In genomic region chr3:155854147-155854940, GRCh38 we compare ENCODE assay signal across 1 cellular context.
TF ChIP-seq lines count a peak whose summit lies in the region.

TSS of gene SLC33A1 (minus strand) at chr3:155854427. CDS start at chr3:155853997, 430 bp downstream.

TF ChIP-seq in HepG2, 621 proteins besides CTCF, POLR2A, EP300 and RAD21 (continued from another document and continues in another):
- TF ChIP-seq, protein P1, sequence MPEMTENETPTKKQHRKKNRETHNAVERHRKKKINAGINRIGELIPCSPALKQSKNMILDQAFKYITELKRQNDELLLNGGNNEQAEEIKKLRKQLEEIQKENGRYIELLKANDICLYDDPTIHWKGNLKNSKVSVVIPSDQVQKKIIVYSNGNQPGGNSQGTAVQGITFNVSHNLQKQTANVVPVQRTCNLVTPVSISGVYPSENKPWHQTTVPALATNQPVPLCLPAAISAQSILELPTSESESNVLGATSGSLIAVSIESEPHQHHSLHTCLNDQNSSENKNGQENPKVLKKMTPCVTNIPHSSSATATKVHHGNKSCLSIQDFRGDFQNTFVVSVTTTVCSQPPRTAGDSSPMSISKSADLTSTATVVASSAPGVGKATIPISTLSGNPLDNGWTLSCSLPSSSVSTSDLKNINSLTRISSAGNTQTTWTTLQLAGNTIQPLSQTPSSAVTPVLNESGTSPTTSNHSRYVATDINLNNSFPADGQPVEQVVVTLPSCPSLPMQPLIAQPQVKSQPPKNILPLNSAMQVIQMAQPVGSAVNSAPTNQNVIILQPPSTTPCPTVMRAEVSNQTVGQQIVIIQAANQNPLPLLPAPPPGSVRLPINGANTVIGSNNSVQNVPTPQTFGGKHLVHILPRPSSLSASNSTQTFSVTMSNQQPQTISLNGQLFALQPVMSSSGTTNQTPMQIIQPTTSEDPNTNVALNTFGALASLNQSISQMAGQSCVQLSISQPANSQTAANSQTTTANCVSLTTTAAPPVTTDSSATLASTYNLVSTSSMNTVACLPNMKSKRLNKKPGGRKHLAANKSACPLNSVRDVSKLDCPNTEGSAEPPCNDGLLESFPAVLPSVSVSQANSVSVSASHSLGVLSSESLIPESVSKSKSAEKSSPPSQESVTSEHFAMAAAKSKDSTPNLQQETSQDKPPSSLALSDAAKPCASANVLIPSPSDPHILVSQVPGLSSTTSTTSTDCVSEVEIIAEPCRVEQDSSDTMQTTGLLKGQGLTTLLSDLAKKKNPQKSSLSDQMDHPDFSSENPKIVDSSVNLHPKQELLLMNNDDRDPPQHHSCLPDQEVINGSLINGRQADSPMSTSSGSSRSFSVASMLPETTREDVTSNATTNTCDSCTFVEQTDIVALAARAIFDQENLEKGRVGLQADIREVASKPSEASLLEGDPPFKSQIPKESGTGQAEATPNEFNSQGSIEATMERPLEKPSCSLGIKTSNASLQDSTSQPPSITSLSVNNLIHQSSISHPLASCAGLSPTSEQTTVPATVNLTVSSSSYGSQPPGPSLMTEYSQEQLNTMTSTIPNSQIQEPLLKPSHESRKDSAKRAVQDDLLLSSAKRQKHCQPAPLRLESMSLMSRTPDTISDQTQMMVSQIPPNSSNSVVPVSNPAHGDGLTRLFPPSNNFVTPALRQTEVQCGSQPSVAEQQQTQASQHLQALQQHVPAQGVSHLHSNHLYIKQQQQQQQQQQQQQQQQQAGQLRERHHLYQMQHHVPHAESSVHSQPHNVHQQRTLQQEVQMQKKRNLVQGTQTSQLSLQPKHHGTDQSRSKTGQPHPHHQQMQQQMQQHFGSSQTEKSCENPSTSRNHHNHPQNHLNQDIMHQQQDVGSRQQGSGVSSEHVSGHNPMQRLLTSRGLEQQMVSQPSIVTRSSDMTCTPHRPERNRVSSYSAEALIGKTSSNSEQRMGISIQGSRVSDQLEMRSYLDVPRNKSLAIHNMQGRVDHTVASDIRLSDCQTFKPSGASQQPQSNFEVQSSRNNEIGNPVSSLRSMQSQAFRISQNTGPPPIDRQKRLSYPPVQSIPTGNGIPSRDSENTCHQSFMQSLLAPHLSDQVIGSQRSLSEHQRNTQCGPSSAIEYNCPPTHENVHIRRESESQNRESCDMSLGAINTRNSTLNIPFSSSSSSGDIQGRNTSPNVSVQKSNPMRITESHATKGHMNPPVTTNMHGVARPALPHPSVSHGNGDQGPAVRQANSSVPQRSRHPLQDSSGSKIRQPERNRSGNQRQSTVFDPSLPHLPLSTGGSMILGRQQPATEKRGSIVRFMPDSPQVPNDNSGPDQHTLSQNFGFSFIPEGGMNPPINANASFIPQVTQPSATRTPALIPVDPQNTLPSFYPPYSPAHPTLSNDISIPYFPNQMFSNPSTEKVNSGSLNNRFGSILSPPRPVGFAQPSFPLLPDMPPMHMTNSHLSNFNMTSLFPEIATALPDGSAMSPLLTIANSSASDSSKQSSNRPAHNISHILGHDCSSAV (CRISPR knock-in tag; IDR thresholded peaks at IDR 0.05; ENCODE audit: borderline replicate concordance), result peak; percentile 67; the same call in 1 of the 2 replicates
- TF ChIP-seq, protein P2, sequence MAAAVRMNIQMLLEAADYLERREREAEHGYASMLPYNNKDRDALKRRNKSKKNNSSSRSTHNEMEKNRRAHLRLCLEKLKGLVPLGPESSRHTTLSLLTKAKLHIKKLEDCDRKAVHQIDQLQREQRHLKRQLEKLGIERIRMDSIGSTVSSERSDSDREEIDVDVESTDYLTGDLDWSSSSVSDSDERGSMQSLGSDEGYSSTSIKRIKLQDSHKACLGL (CRISPR knock-in tag; IDR thresholded peaks at IDR 0.05), result peak; percentile 60; the same call in 1 of the 2 replicates
- TF ChIP-seq MYC (CRISPR knock-in tag; IDR thresholded peaks at IDR 0.05; ENCODE audit: borderline replicate concordance), result peak; percentile 92; the same call in 1 of the 2 replicates
- peak; percentile 81; the same call in 1 of the 2 replicates for TF ChIP-seq TOPORS (CRISPR knock-in tag; IDR thresholded peaks at IDR 0.05)
- TF ChIP-seq ZNF446 (CRISPR knock-in tag; IDR thresholded peaks at IDR 0.05), result no peak; the same call in 1 of the 2 replicates
- TF ChIP-seq ZNF781 (CRISPR knock-in tag; IDR thresholded peaks at IDR 0.05; ENCODE audit: borderline replicate concordance, not compliant biosample characterization), result no peak
- peak; percentile 66 for TF ChIP-seq RARA (CRISPR knock-in tag; IDR thresholded peaks at IDR 0.05)
- peak; percentile 99 for TF ChIP-seq YEATS2 (CRISPR knock-in tag; IDR thresholded peaks at IDR 0.05; ENCODE audit: borderline replicate concordance)
- TF ChIP-seq RFX3 (CRISPR knock-in tag; IDR thresholded peaks at IDR 0.05), result no peak; the same call in 1 of the 2 replicates
- peak; percentile 98 for TF ChIP-seq ZSCAN9 (CRISPR knock-in tag; IDR thresholded peaks at IDR 0.05; ENCODE audit: borderline replicate concordance)
- peak; percentile 87 for TF ChIP-seq GTF2F1 (IDR thresholded peaks at IDR 0.05; ENCODE audit: low read length)
- TF ChIP-seq CBX2 (IDR thresholded peaks at IDR 0.05; ENCODE audit: low read depth, low read length), result no peak; the same call in 1 of the 2 replicates
- TF ChIP-seq CBX2 (CRISPR knock-in tag; IDR thresholded peaks at IDR 0.05; ENCODE audit: low read depth), result no peak
- peak; percentile 82 for TF ChIP-seq LCORL (IDR thresholded peaks at IDR 0.05)
- peak; percentile 70; the same call in 1 of the 2 replicates for TF ChIP-seq LCORL (CRISPR knock-in tag; IDR thresholded peaks at IDR 0.05)
- peak; percentile 21; the same call in 1 of the 2 replicates for TF ChIP-seq SRY (CRISPR knock-in tag; IDR thresholded peaks at IDR 0.05)
- 0 out of 2 replicates have a peak, but pooled peaks have one; percentile 33 for TF ChIP-seq ZNF30 (CRISPR knock-in tag; IDR thresholded peaks at IDR 0.05)
- TF ChIP-seq MIXL1 (CRISPR knock-in tag; IDR thresholded peaks at IDR 0.05), result peak; percentile 98
- TF ChIP-seq ZKSCAN8 (CRISPR knock-in tag; IDR thresholded peaks at IDR 0.05; ENCODE audit: borderline replicate concordance), result peak; percentile 75
- peak; percentile 80; the same call in 1 of the 2 replicates for TF ChIP-seq SMAD1 (CRISPR knock-in tag; IDR thresholded peaks at IDR 0.05; ENCODE audit: borderline replicate concordance, low read depth)
- 0 out of 2 replicates have a peak, but pooled peaks have one; percentile 69 for TF ChIP-seq ZNF468 (CRISPR knock-in tag; IDR thresholded peaks at IDR 0.05)
- TF ChIP-seq POLR2AphosphoS2 (IDR thresholded peaks at IDR 0.05; ENCODE audit: low read depth, low read length), result no peak; the same call in 1 of the 2 replicates
- TF ChIP-seq ATF7 (IDR thresholded peaks at IDR 0.05), result peak; percentile 69
- TF ChIP-seq ATF7 (CRISPR knock-in tag; IDR thresholded peaks at IDR 0.05), result peak; percentile 77; the same call in 1 of the 2 replicates
- TF ChIP-seq PLSCR1 (CRISPR knock-in tag; IDR thresholded peaks at IDR 0.05; ENCODE audit: borderline replicate concordance), result peak; percentile 62; the same call in 1 of the 2 replicates
- peak; percentile 55; the same call in 1 of the 2 replicates for TF ChIP-seq XBP1 (CRISPR knock-in tag; IDR thresholded peaks at IDR 0.05)
- peak; percentile 98 for TF ChIP-seq ZNF350 (CRISPR knock-in tag; IDR thresholded peaks at IDR 0.05; ENCODE audit: borderline replicate concordance, low read depth)
- TF ChIP-seq ZNF672 (CRISPR knock-in tag; IDR thresholded peaks at IDR 0.05), result no peak
- peak; percentile 79 for TF ChIP-seq DNMT3B (CRISPR knock-in tag; conservative IDR thresholded peaks at IDR 0.05)
- peak; percentile 27; the same call in 1 of the 2 replicates for TF ChIP-seq ZBTB8A (CRISPR knock-in tag; IDR thresholded peaks at IDR 0.05; ENCODE audit: borderline replicate concordance, low read depth)
- TF ChIP-seq TSC22D2 (CRISPR knock-in tag; IDR thresholded peaks at IDR 0.05; ENCODE audit: borderline replicate concordance), result peak; percentile 79
- TF ChIP-seq IRX3 (CRISPR knock-in tag; IDR thresholded peaks at IDR 0.05; ENCODE audit: borderline replicate concordance, low read depth), result no peak; the same call in 1 of the 2 replicates
- peak; percentile 98 for TF ChIP-seq PHF21A (CRISPR knock-in tag; IDR thresholded peaks at IDR 0.05)
- no peak for TF ChIP-seq PCBP1 (IDR thresholded peaks at IDR 0.05; ENCODE audit: borderline replicate concordance, low read depth, low read length)
- TF ChIP-seq CBX1 (IDR thresholded peaks at IDR 0.05; ENCODE audit: low read depth), result peak; percentile 96
- peak; percentile 73; the same call in 1 of the 2 replicates for TF ChIP-seq MLX (CRISPR knock-in tag; IDR thresholded peaks at IDR 0.05)
- TF ChIP-seq ZNF10 (CRISPR knock-in tag; IDR thresholded peaks at IDR 0.05; ENCODE audit: borderline replicate concordance, low read depth), result no peak
- TF ChIP-seq, protein P3, sequence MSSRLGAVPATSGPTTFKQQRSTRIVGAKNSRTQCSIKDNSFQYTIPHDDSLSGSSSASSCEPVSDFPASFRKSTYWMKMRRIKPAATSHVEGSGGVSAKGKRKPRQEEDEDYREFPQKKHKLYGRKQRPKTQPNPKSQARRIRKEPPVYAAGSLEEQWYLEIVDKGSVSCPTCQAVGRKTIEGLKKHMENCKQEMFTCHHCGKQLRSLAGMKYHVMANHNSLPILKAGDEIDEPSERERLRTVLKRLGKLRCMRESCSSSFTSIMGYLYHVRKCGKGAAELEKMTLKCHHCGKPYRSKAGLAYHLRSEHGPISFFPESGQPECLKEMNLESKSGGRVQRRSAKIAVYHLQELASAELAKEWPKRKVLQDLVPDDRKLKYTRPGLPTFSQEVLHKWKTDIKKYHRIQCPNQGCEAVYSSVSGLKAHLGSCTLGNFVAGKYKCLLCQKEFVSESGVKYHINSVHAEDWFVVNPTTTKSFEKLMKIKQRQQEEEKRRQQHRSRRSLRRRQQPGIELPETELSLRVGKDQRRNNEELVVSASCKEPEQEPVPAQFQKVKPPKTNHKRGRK (CRISPR knock-in tag; IDR thresholded peaks at IDR 0.05), result no peak
- peak; percentile 86 for TF ChIP-seq MAZ (IDR thresholded peaks at IDR 0.05; ENCODE audit: borderline replicate concordance, low read depth, low read length)
- peak; percentile 88 for TF ChIP-seq MAZ (CRISPR knock-in tag; IDR thresholded peaks at IDR 0.05; ENCODE audit: low read depth)
- no peak for TF ChIP-seq GPN1 (CRISPR knock-in tag; IDR thresholded peaks at IDR 0.05; ENCODE audit: borderline replicate concordance)
- TF ChIP-seq ZZZ3 (CRISPR knock-in tag; IDR thresholded peaks at IDR 0.05; ENCODE audit: borderline replicate concordance), result peak; percentile 94; the same call in 1 of the 2 replicates
- no peak for TF ChIP-seq ZNF530 (CRISPR knock-in tag; IDR thresholded peaks at IDR 0.05; ENCODE audit: low read depth)
- TF ChIP-seq HMG20A (CRISPR knock-in tag; IDR thresholded peaks at IDR 0.05; ENCODE audit: borderline replicate concordance), result peak; percentile 72; the same call in 1 of the 2 replicates
- peak; percentile 74; the same call in 1 of the 2 replicates for TF ChIP-seq ZNF768 (CRISPR knock-in tag; IDR thresholded peaks at IDR 0.05)
- TF ChIP-seq ZNF496 (CRISPR knock-in tag; IDR thresholded peaks at IDR 0.05; ENCODE audit: insufficient replicate concordance), result no peak
- TF ChIP-seq HOXA3 (CRISPR knock-in tag; IDR thresholded peaks at IDR 0.05), result peak; percentile 96
- TF ChIP-seq TEAD2 (CRISPR knock-in tag; IDR thresholded peaks at IDR 0.05), result no peak
- TF ChIP-seq JUND (CRISPR knock-in tag; IDR thresholded peaks at IDR 0.05), result peak; percentile 56; the same call in 1 of the 2 replicates
- no peak for TF ChIP-seq HNRNPH1 (optimal IDR thresholded peaks at IDR 0.05; ENCODE audit: low read depth, low read length)
- TF ChIP-seq NFYC (CRISPR knock-in tag; IDR thresholded peaks at IDR 0.05), result peak; percentile 97
- TF ChIP-seq MXI1 (IDR thresholded peaks at IDR 0.05; ENCODE audit: borderline replicate concordance, low read depth, low read length), result peak; percentile 83; the same call in 2 of the 3 replicates
- peak; percentile 97 for TF ChIP-seq MIER3 (CRISPR knock-in tag; IDR thresholded peaks at IDR 0.05; ENCODE audit: borderline replicate concordance)
- TF ChIP-seq ATF6 (CRISPR knock-in tag; conservative IDR thresholded peaks at IDR 0.05), result 0 out of 2 replicates have a peak, but pooled peaks have one; percentile 39
- no peak for TF ChIP-seq ZNF839 (CRISPR knock-in tag; IDR thresholded peaks at IDR 0.05; ENCODE audit: borderline replicate concordance)
- no peak for TF ChIP-seq ZNF101 (CRISPR knock-in tag; IDR thresholded peaks at IDR 0.05; ENCODE audit: borderline replicate concordance, low read depth)
- TF ChIP-seq NRL (CRISPR knock-in tag; IDR thresholded peaks at IDR 0.05; ENCODE audit: borderline replicate concordance), result peak; percentile 77; the same call in 1 of the 2 replicates
- TF ChIP-seq IRF1 (CRISPR knock-in tag; IDR thresholded peaks at IDR 0.05; ENCODE audit: low read depth), result peak; percentile 51; the same call in 1 of the 2 replicates
- TF ChIP-seq HOXA5 (CRISPR knock-in tag; IDR thresholded peaks at IDR 0.05), result no peak; the same call in 1 of the 2 replicates
- TF ChIP-seq ZNF644 (CRISPR knock-in tag; IDR thresholded peaks at IDR 0.05; ENCODE audit: low read depth), result no peak; the same call in 1 of the 2 replicates
